In the genomic region with DNA sequence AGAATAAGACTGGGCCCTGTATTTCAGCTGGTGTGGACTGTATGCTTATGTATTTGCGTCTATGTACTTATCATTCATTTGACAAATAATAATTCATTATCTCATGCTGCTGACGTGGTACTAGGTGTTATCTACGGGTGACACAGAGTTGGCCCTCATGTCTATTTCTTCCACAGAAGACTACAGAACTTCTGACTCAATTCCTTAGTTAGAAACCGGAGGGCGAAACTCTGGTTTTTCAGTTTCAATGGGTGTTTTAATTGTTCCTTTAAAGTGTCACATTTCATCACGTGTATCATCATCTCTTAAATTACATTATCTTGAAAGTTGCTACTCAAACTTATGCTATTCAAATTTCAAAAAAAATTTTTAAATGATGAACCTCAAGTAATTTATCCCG, we compare ENCODE assay signal across 9 cellular contexts.
A peak's percentile ranks its signal among the peaks of the same experiment; 100 is the strongest.
DNase-seq lines count a peak whose midpoint lies in the region; ATAC-seq and TF ChIP-seq lines count a peak whose summit lies in the region.
"Had no signal": no experiment of that assay in that cellular context is flagged by ENCODE, and none has a peak within 500 bp of the region (broad histone marks: within the 10 kb centered on the region; RNA-seq: fewer than 3 reads in every experiment).

No MANE protein-coding gene starts in this region.

- no peaks in the 10 kb centered on the region for H3K79me1 ChIP-seq in H9 (ENCODE audit: insufficient read depth, low read depth, low read length, poor library complexity, severe bottlenecking)

- H4K20me1 ChIP-seq in H9 (ENCODE audit: control insufficient read depth, insufficient read depth, insufficient read length), result no peaks in the 10 kb centered on the region

- H3K14ac ChIP-seq in H9 (ENCODE audit: insufficient read depth, low read length), result no peak overlapping the region

- no peaks in the 10 kb centered on the region for H3K79me2 ChIP-seq in H9 (ENCODE audit: insufficient read depth, low read length)

- no peak overlapping the region for H3K4me2 ChIP-seq in H9 (ENCODE audit: insufficient read depth, insufficient read length, low read length)

- no peak overlapping the region for H4K8ac ChIP-seq in H9 (replicated peaks; ENCODE audit: insufficient read length, low read depth, low read length)

- H2BK20ac ChIP-seq in H9 (ENCODE audit: low read depth, low read length, poor library complexity, severe bottlenecking), result no peak overlapping the region

- H3K27me3 ChIP-seq in H9 (ENCODE audit: insufficient read depth, low read length), result no peaks in the 10 kb centered on the region; the same call in 1 of the 2 replicates

- no peak overlapping the region for H3K27ac ChIP-seq in H9 (ENCODE audit: insufficient read length, low read depth, low read length)

- POLR2A ChIA-PET in HEK293T (lab: Yijun Ruan, JAX), result no interaction called here

- H3K18ac ChIP-seq in H9 (ENCODE audit: insufficient read length, low read depth, low read length), result no peak overlapping the region

- H2BK120ac ChIP-seq in H9 (ENCODE audit: low read depth, low read length, poor library complexity, severe bottlenecking), result no peak overlapping the region

- H3K4me1 Mint-ChIP-seq in activated T-cell treated with anti-CD3 and anti-CD28 coated beads, Interleukin-2, amount 50 U/mL, for 24 hours (ENCODE audit: low read depth), result peaks cover 28% of the 10 kb centered on the region
- H3K4me1 Mint-ChIP-seq in H9, result peaks cover 6 to 7% of the 10 kb centered on the region in 2 experiments

- peak overlapping the region; percentile 61 for H3K4me3 Mint-ChIP-seq in activated T-cell treated with anti-CD3 and anti-CD28 coated beads, Interleukin-2, amount 50 U/mL, for 24 hours
- H3K4me3 Mint-ChIP-seq in H9, result no peak overlapping the region
- H3K4me3 Mint-ChIP-seq: B cell had no signal

- H2BK5ac ChIP-seq in H9 (ENCODE audit: insufficient read length, low read length), result no peak overlapping the region

- no CpG with 5 or more reads among the region's 7 CpGs for WGBS in H9 (ENCODE audit: extremely low coverage, insufficient read length, low lambda C conversion rate)

- no peak overlapping the region for H4K5ac ChIP-seq in H9 (ENCODE audit: insufficient read length, low read depth, low read length)

- peak; percentile 68 for ATAC-seq in HG02884 (IDR thresholded peaks at IDR 0.05; ENCODE audit: unreplicated experiment)

- H3T11ph ChIP-seq in H9 (ENCODE audit: low read length), result no peak overlapping the region

- CTCF ChIA-PET in HEK293T (lab: Yijun Ruan, JAX), result no interaction called here

- H3K4me1 ChIP-seq in H9 (ENCODE audit: insufficient read depth, low read length), result no peaks in the 10 kb centered on the region

- H2AFZ ChIP-seq in H9 (ENCODE audit: low read length), result no peak overlapping the region

- H3K36me3 Mint-ChIP-seq in activated T-cell treated with anti-CD3 and anti-CD28 coated beads, Interleukin-2, amount 50 U/mL, for 24 hours (ENCODE audit: low read depth), result no peaks in the 10 kb centered on the region
- no peaks in the 10 kb centered on the region for H3K36me3 Mint-ChIP-seq in H9 (ENCODE audit: insufficient read depth in 1 of 3, low read depth in 3 of 3)

- H3K23me2 ChIP-seq in H9 (ENCODE audit: insufficient read length, low read depth, low read length, poor library complexity, severe bottlenecking), result no peaks in the 10 kb centered on the region

- H3K9me3 ChIP-seq in H9 (ENCODE audit: control insufficient read depth, low read depth, low read length), result no peaks in the 10 kb centered on the region

- no peak for TF ChIP-seq CTCF in H9 (conservative IDR thresholded peaks at IDR 0.05)

- no peaks in the 10 kb centered on the region for H3K27me3 Mint-ChIP-seq in activated T-cell treated with anti-CD3 and anti-CD28 coated beads, Interleukin-2, amount 50 U/mL, for 24 hours
- no peaks in the 10 kb centered on the region for H3K27me3 Mint-ChIP-seq in H9 (ENCODE audit: low read depth)
- H3K27me3 Mint-ChIP-seq: B cell had no signal

- H3K56ac ChIP-seq in H9 (ENCODE audit: insufficient read length, low read depth, low read length), result no peak overlapping the region

- H2AK5ac ChIP-seq in H9 (ENCODE audit: insufficient read length, low read length), result no peak overlapping the region

- H3K9me3 Mint-ChIP-seq in activated T-cell treated with anti-CD3 and anti-CD28 coated beads, Interleukin-2, amount 50 U/mL, for 24 hours, result peaks cover 2% of the 10 kb centered on the region
- H3K9me3 Mint-ChIP-seq in H9, result no peaks in the 10 kb centered on the region

- H3K4ac ChIP-seq in H9 (ENCODE audit: low read depth, low read length), result no peak overlapping the region

- no peak overlapping the region for H2BK15ac ChIP-seq in H9 (ENCODE audit: low read depth, low read length)

- H2BK12ac ChIP-seq in H9 (ENCODE audit: insufficient read length, low read depth, low read length), result no peak overlapping the region

- no peak overlapping the region for H4K91ac ChIP-seq in H9 (ENCODE audit: insufficient read length, low read depth, low read length)

- H3K27ac Mint-ChIP-seq in activated T-cell treated with anti-CD3 and anti-CD28 coated beads, Interleukin-2, amount 50 U/mL, for 24 hours, result no peak overlapping the region
- no peak overlapping the region for H3K27ac Mint-ChIP-seq in H9
- H3K27ac Mint-ChIP-seq: B cell had no signal

- no peak for DNase-seq in activated T-cell treated with anti-CD3 and anti-CD28 coated beads, Interleukin-2, amount 50 U/mL, for 24 hours
- DNase-seq in activated T-cell treated with anti-CD3 and anti-CD28 coated beads for 4 hours, result no peak
- DNase-seq in NOMO-1 (lab: John Stamatoyannopoulos, UW; ENCODE audit: unreplicated experiment in 2 of 2), result peak; percentile 54 to 73
- DNase-seq in stimulated activated CD4-positive, alpha-beta T cell treated with anti-CD3 and anti-CD28 coated beads, Interleukin-4, amount 100 ng/mL, for 24 hours, result peak; percentile 70
- no peak for DNase-seq in H9
- no peak for DNase-seq in NCI-H1930 (lab: John Stamatoyannopoulos, UW)
- DNase-seq in HEK293T (ENCODE audit: extremely low spot score), result no peak

- no peak overlapping the region for H3K9ac ChIP-seq in H9 (ENCODE audit: extremely low read depth, insufficient read length, low read length)

- no peak overlapping the region for H3K23ac ChIP-seq in H9 (ENCODE audit: insufficient read length, low read depth, low read length)

TF ChIP-seq in HEK293T, 16 proteins besides CTCF, POLR2A, EP300 and RAD21:
- TF ChIP-seq HDGF (IDR thresholded peaks at IDR 0.05; ENCODE audit: borderline replicate concordance), result no peak
- no peak for TF ChIP-seq NFRKB (IDR thresholded peaks at IDR 0.05)
- TF ChIP-seq TARDBP (IDR thresholded peaks at IDR 0.05), result no peak
- no peak for TF ChIP-seq FOXK2 (IDR thresholded peaks at IDR 0.05)
- TF ChIP-seq ARNT (IDR thresholded peaks at IDR 0.05), result no peak
- no peak for TF ChIP-seq SUZ12 (IDR thresholded peaks at IDR 0.05)
- TF ChIP-seq FOXM1 (IDR thresholded peaks at IDR 0.05; ENCODE audit: borderline replicate concordance), result no peak
- TF ChIP-seq ELF4 (IDR thresholded peaks at IDR 0.05), result no peak
- TF ChIP-seq, protein P1, sequence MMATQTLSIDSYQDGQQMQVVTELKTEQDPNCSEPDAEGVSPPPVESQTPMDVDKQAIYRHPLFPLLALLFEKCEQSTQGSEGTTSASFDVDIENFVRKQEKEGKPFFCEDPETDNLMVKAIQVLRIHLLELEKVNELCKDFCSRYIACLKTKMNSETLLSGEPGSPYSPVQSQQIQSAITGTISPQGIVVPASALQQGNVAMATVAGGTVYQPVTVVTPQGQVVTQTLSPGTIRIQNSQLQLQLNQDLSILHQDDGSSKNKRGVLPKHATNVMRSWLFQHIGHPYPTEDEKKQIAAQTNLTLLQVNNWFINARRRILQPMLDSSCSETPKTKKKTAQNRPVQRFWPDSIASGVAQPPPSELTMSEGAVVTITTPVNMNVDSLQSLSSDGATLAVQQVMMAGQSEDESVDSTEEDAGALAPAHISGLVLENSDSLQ (IDR thresholded peaks at IDR 0.05), result no peak
- no peak for TF ChIP-seq ZNF384 (IDR thresholded peaks at IDR 0.05)
- TF ChIP-seq CTBP1 (IDR thresholded peaks at IDR 0.05; ENCODE audit: borderline replicate concordance), result no peak
- TF ChIP-seq SP1 (IDR thresholded peaks at IDR 0.05), result no peak
- TF ChIP-seq BHLHE40 (IDR thresholded peaks at IDR 0.05; ENCODE audit: borderline replicate concordance), result no peak
- TF ChIP-seq LEF1 (IDR thresholded peaks at IDR 0.05; ENCODE audit: borderline replicate concordance), result no peak
- no peak for TF ChIP-seq FOXA1 (IDR thresholded peaks at IDR 0.05)
- TF ChIP-seq L3MBTL2 (conservative IDR thresholded peaks at IDR 0.05), result no peak

Comparison
In these comparisons a context has a peak if more than half of its experiments do, and no peak if none do; other contexts are left out.
1. DNase-seq: peak in NOMO-1 (2 of 2) and stimulated activated CD4-positive, alpha-beta T cell treated with anti-CD3 and anti-CD28 coated beads, Interleukin-4, amount 100 ng/mL, for 24 hours (single experiment); none in activated T-cell treated with anti-CD3 and anti-CD28 coated beads, Interleukin-2, amount 50 U/mL, for 24 hours (single experiment), activated T-cell treated with anti-CD3 and anti-CD28 coated beads for 4 hours (single experiment), H9 (single experiment), NCI-H1930 (0 of 2) and HEK293T (single experiment).